In genomic region chr20:4820833-4821518, GRCh38 we compare ENCODE assay signal across 9 cellular contexts. TPM values are rescaled to one million over a fixed set of nuclear protein-coding genes. Genes with fewer than 3 reads are reported as not detected.
DNase-seq lines count a peak whose midpoint lies in the region; ATAC-seq and TF ChIP-seq lines count a peak whose summit lies in the region.
"Had no signal": no experiment of that assay in that cellular context is flagged by ENCODE, and none has a peak within 500 bp of the region (broad histone marks: within the 10 kb centered on the region; RNA-seq: fewer than 3 reads in every experiment).

No MANE protein-coding gene starts in this region.

- no peaks in the 10 kb centered on the region for H3K9me3 ChIP-seq in ovary

- H3K4me3 Mint-ChIP-seq in effector memory CD8-positive, alpha-beta T cell, result peak overlapping the region; percentile 91 to 94

- peaks cover 26% of the 10 kb centered on the region for H3K36me3 Mint-ChIP-seq in effector memory CD8-positive, alpha-beta T cell (ENCODE audit: insufficient read depth)

- no peak for TF ChIP-seq POLR2A in ovary (IDR thresholded peaks at IDR 0.05)

- no peak for TF ChIP-seq EP300 in ovary (IDR thresholded peaks at IDR 0.05)

- peak; percentile 27 for DNase-seq in DMS 273 treated with DMSO at 0.1 percent for 48 hours (lab: John Stamatoyannopoulos, UW)
- DNase-seq in NCI-H2196 treated with DMSO at 0.1 percent for 48 hours (lab: John Stamatoyannopoulos, UW; ENCODE audit: unreplicated experiment), result peak; percentile 35
- no peak for DNase-seq in effector memory CD8-positive, alpha-beta T cell
- DNase-seq in ovary, result peak; percentile 43 to 81 (median 58)
- no peak for DNase-seq in MV-4-11 (lab: John Stamatoyannopoulos, UW)
- no peak for DNase-seq in stimulated activated CD4-positive, alpha-beta T cell treated with anti-CD3 and anti-CD28 coated beads, Interleukin-2, amount 100 ng/mL, for 48 hours
- DNase-seq: activated T-cell treated with anti-CD3 and anti-CD28 coated beads, Interleukin-2, amount 50 U/mL, for 72 hours had no signal

- H3K27ac Mint-ChIP-seq in effector memory CD8-positive, alpha-beta T cell, result peak overlapping the region; percentile 89 to 91

- no peaks in the 10 kb centered on the region for H3K27me3 ChIP-seq in ovary

- 44 to 52% (median 48%) methylated on average over 14 of the region's 14 CpGs for WGBS in ovary, 3 donors

- peaks cover 20 to 22% of the 10 kb centered on the region in 2 donors for H3K4me1 Mint-ChIP-seq in effector memory CD8-positive, alpha-beta T cell (ENCODE audit: low read depth in 2 of 2)

- no peak for ATAC-seq in effector memory CD8-positive, alpha-beta T cell (replicated peaks)
- no peak for ATAC-seq in GM18867 (IDR thresholded peaks at IDR 0.05; ENCODE audit: unreplicated experiment)
- ATAC-seq in HG03095 (IDR thresholded peaks at IDR 0.05; ENCODE audit: unreplicated experiment), result no peak
- ATAC-seq: activated T-cell treated with anti-CD3 and anti-CD28 coated beads, Interleukin-2, amount 50 U/mL, for 72 hours had no signal

- H3K27ac ChIP-seq in ovary, result no peak overlapping the region

- H3K9me3 Mint-ChIP-seq in effector memory CD8-positive, alpha-beta T cell, result no peaks in the 10 kb centered on the region
- H3K9me3 Mint-ChIP-seq: activated T-cell treated with anti-CD3 and anti-CD28 coated beads, Interleukin-2, amount 50 U/mL, for 72 hours had no signal

- peaks cover 7% of the 10 kb centered on the region for H3K4me1 ChIP-seq in ovary (ENCODE audit: insufficient read depth)

- no peaks in the 10 kb centered on the region for H3K36me3 ChIP-seq in ovary

- no peaks in the 10 kb centered on the region for H3K27me3 Mint-ChIP-seq in effector memory CD8-positive, alpha-beta T cell

- no peak for TF ChIP-seq CTCF in ovary (IDR thresholded peaks at IDR 0.05)

- intact Hi-C loops in ovary (cut with DNase I), result no loop called here

- H3K4me3 ChIP-seq in ovary, result no peak overlapping the region

RNA-seq across cellular contexts. Expression of gene RASSF2, which starts 2.4 kb away (rescaled TPM):
- 10 to 100 TPM in 5 of 7 donors, 1 to 10 TPM in 2; 5.0 to 33.2 (median 19.2) TPM for total RNA-seq in ovary
- 10 to 100 TPM in 1 of 2 donors, 1 to 10 TPM in 1; 5.7 to 48.5 TPM for polyA plus RNA-seq in ovary

Comparison
In these comparisons a context has a peak if more than half of its experiments do, and no peak if none do; other contexts are left out.
1. DNase-seq: peak in DMS 273 treated with DMSO at 0.1 percent for 48 hours (single experiment), NCI-H2196 treated with DMSO at 0.1 percent for 48 hours (single experiment) and ovary (5 of 5); none in effector memory CD8-positive, alpha-beta T cell (0 of 3), MV-4-11 (single experiment) and stimulated activated CD4-positive, alpha-beta T cell treated with anti-CD3 and anti-CD28 coated beads, Interleukin-2, amount 100 ng/mL, for 48 hours (0 of 2).